ENCODE assay signal across 24 cellular contexts in the genomic region with DNA sequence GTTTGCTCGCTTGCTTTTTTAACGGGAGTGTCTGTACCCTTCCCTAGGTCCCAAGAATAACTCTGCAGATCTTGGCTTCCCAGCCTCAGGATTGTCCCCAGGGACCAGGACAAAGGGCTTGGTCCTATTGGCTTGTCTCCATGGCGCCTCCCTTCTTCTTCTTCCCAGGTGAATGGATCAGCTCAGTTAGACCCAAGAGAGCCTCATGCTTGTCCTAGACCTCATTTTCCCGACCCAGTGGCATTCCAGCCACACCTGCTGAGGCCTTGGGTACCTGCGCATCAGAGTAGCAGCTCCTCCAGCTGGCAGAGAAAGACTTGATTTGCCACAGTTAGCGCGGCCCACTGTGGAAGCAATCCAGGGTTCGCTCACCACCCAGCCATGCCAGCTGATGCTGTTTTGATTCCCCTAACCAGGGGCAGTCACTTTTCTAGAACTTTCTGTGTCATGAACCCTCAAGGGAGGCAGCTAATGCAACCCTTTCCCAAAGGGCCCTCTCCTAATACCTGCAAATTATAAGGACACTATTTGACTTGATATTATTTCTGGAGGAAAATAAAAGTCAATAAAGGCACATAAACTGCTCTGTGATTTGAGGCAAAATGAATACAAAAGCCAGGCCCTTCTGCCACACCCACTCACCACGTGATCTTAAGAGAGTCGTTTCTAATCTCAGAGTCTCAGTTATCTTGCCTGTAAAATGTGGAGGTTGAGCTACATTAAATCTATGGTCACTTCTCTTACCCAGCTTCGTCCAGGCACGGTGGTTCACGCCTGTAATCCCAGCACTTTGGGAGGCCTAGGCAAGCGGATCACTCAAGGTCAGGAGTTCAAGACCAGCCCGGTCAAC. TPM values are rescaled to one million over a fixed set of nuclear protein-coding genes. Genes with fewer than 3 reads are reported as not detected.
A peak's percentile ranks its signal among the peaks of the same experiment; 100 is the strongest.
DNase-seq lines count a peak whose midpoint lies in the region; ATAC-seq and TF ChIP-seq lines count a peak whose summit lies in the region.
"Had no signal": no experiment of that assay in that cellular context is flagged by ENCODE, and none has a peak within 500 bp of the region (broad histone marks: within the 10 kb centered on the region; RNA-seq: fewer than 3 reads in every experiment).

No MANE protein-coding gene starts in this region.

- peaks cover 4% of the 10 kb centered on the region for H3F3A ChIP-seq in neural progenitor cell (ENCODE audit: low read depth)

- H3K4me2 ChIP-seq in neural progenitor cell = no peak overlapping the region

- H3K27ac Mint-ChIP-seq in neural progenitor cell = peak overlapping the region; percentile 74
- H3K27ac Mint-ChIP-seq: H9 had no signal

- no peak overlapping the region for H3K9ac ChIP-seq in neural progenitor cell

- no peaks in the 10 kb centered on the region for H3K9me3 Mint-ChIP-seq in neural progenitor cell
- H3K9me3 Mint-ChIP-seq: effector memory CD8-positive, alpha-beta T cell; naive thymus-derived CD8-positive, alpha-beta T cell had no signal

- intact Hi-C loops in transverse colon (cut with DNase I; ENCODE audit: low total_unique reads) (no loop called here), uterus (cut with DNase I; ENCODE audit: low total_unique reads) (no loop called here)

- TF ChIP-seq EP300 in transverse colon (IDR thresholded peaks at IDR 0.05; ENCODE audit: low read depth) = no peak

- TF ChIP-seq CTCF in coronary artery (IDR thresholded peaks at IDR 0.05) (no peak), neural progenitor cell (IDR thresholded peaks at IDR 0.05) (no peak), transverse colon (IDR thresholded peaks at IDR 0.05) (peak in 1 of 5 experiments; percentile 6), uterus (IDR thresholded peaks at IDR 0.05) (no peak)

- DNase-seq in OCI-M1 (lab: John Stamatoyannopoulos, UW) (peak; percentile 10), coronary artery (ENCODE audit: low spot score) (no peak), neural progenitor cell (ENCODE audit: low spot score) (no peak), transverse colon (peak; percentile 30), uterus (no peak)
- no peak for DNase-seq in stimulated activated CD4-positive, alpha-beta T cell treated with anti-CD3 and anti-CD28 coated beads, Interleukin-12 subunit alpha, Interleukin-12 subunit beta, amount 100 ng/mL, for 4 hours
- DNase-seq: activated CD4-positive, alpha-beta T cell treated with anti-CD3 and anti-CD28 coated beads, Interleukin-2, amount 50 U/mL, for 48 hours; activated naive CD4-positive, alpha-beta T cell; amygdala; central memory CD4-positive, alpha-beta T cell; effector memory CD8-positive, alpha-beta T cell; H9; NCI-H1092 treated with DMSO at 0.1 percent for 48 hours; spleen; stimulated activated CD8-positive, alpha-beta memory T cell treated with anti-CD3 and anti-CD28 coated beads, Interleukin-4, amount 100 ng/mL, for 48 hours; T-helper 17 cell; WERI-Rb-1 had no signal

- H3K4me3 Mint-ChIP-seq in neural progenitor cell = no peak overlapping the region
- H3K4me3 Mint-ChIP-seq: effector memory CD8-positive, alpha-beta T cell; H9; naive thymus-derived CD8-positive, alpha-beta T cell; T-helper 17 cell had no signal

- in situ Hi-C loops in transverse colon (cut with MboI; ENCODE audit: low pct_ligation_motif_present in 1 of 4, low pct_unique_long_range_greater_than_20kb in 1 of 4, low sequenced_read_pairs in 3 of 4) = no loop called here

- H3K4me3 ChIP-seq in coronary artery (no peak overlapping the region), neural progenitor cell (no peak overlapping the region), transverse colon (no peak overlapping the region), uterus (no peak overlapping the region)
- H3K4me3 ChIP-seq: lung, spleen had no signal

- peaks cover 14% of the 10 kb centered on the region for H3K4me1 ChIP-seq in neural progenitor cell
- H3K4me1 ChIP-seq in transverse colon = peaks cover 13 to 25% (median 19%) of the 10 kb centered on the region in 4 donors
- H3K4me1 ChIP-seq in uterus = peaks cover 0 to 5% of the 10 kb centered on the region in 2 donors

- H2AFZ ChIP-seq in neural progenitor cell (replicated peaks) = peak overlapping the region; percentile 21

- TF ChIP-seq POLR2A in transverse colon (IDR thresholded peaks at IDR 0.05) = no peak
- no peak for TF ChIP-seq POLR2A in uterus (IDR thresholded peaks at IDR 0.05)

- WGBS in transverse colon (ENCODE audit: low coverage in 1 of 2), 2 donors = 67% methylated on average over 15 of the region's 15 CpGs; no CpG with 5 or more reads in 1 of the 2 donors

- H3K36me3 Mint-ChIP-seq in neural progenitor cell = no peaks in the 10 kb centered on the region
- H3K36me3 Mint-ChIP-seq: naive thymus-derived CD8-positive, alpha-beta T cell had no signal

- H3K36me3 ChIP-seq in neural progenitor cell (no peaks in the 10 kb centered on the region), transverse colon (no peaks in the 10 kb centered on the region), uterus (no peaks in the 10 kb centered on the region)
- H3K36me3 ChIP-seq: spleen, WERI-Rb-1 had no signal

- H4K20me1 ChIP-seq in neural progenitor cell (ENCODE audit: low read depth) = no peaks in the 10 kb centered on the region

- peaks cover 13% of the 10 kb centered on the region for H3K27me3 Mint-ChIP-seq in neural progenitor cell (ENCODE audit: insufficient read depth, low read depth)
- H3K27me3 Mint-ChIP-seq: effector memory CD8-positive, alpha-beta T cell had no signal

- H3K27ac ChIP-seq in coronary artery (peak overlapping the region; percentile 66 to 74), neural progenitor cell (no peak overlapping the region), transverse colon (peak overlapping the region; percentile 70 to 83 (median 82)), uterus (peak overlapping the region in 1 of 2 donors; percentile 49)
- H3K27ac ChIP-seq: WERI-Rb-1 had no signal

- H3K4me1 Mint-ChIP-seq in neural progenitor cell = peaks cover 17% of the 10 kb centered on the region
- H3K4me1 Mint-ChIP-seq: T-helper 17 cell had no signal

- H3K9me3 ChIP-seq in neural progenitor cell (ENCODE audit: low read depth) = no peaks in the 10 kb centered on the region
- no peaks in the 10 kb centered on the region for H3K9me3 ChIP-seq in transverse colon
- no peaks in the 10 kb centered on the region for H3K9me3 ChIP-seq in uterus
- H3K9me3 ChIP-seq: spleen had no signal

- no peak for ATAC-seq in GM21576 (IDR thresholded peaks at IDR 0.05; ENCODE audit: unreplicated experiment)
- ATAC-seq: effector memory CD8-positive, alpha-beta T cell; naive thymus-derived CD8-positive, alpha-beta T cell; T-helper 17 cell had no signal

- no peaks in the 10 kb centered on the region for H3K79me2 ChIP-seq in neural progenitor cell (ENCODE audit: low read depth)

- H3K27me3 ChIP-seq in neural progenitor cell (no peaks in the 10 kb centered on the region), transverse colon (no peaks in the 10 kb centered on the region), uterus (no peaks in the 10 kb centered on the region)

RNA-seq across cellular contexts. Expression of a gene that starts 13.9 kb away (rescaled TPM):
- 0.93 TPM in 1 of 2 replicates, not detected in the other for total RNA-seq in neural progenitor cell (ENCODE audit: low replicate concordance)
- total RNA-seq in transverse colon = under 1 TPM in 1 of 4 donors, not detected in 3; 0.48 TPM
- under 1 TPM in 1 of 4 donors, not detected in 3; 0.73 TPM for total RNA-seq in uterus
- total RNA-seq: Calu3; LHCN-M2; lung; naive thymus-derived CD8-positive, alpha-beta T cell; pulmonary artery endothelial cell; SK-MEL-5; T-helper 17 cell had no signal

RNA-seq across cellular contexts. Expression of a gene that starts 19.5 kb away (rescaled TPM):
- 10.8 and 36.8 TPM in 2 replicates for total RNA-seq in neural progenitor cell (ENCODE audit: low replicate concordance)
- total RNA-seq in transverse colon = not detected
- under 1 TPM in 1 of 4 donors, not detected in 3; 0.14 TPM for total RNA-seq in uterus
- total RNA-seq: Calu3; LHCN-M2; naive thymus-derived CD8-positive, alpha-beta T cell; pulmonary artery endothelial cell; SK-MEL-5; T-helper 17 cell had no signal

RNA-seq across cellular contexts. Expression of a gene that starts 50.7 kb away (rescaled TPM):
- total RNA-seq in neural progenitor cell (ENCODE audit: low replicate concordance) (13.5 and 42.0 TPM in 2 replicates), transverse colon (100 to 1,000 TPM in 3 of 4 donors, 10 to 100 TPM in 1; 62.5 to 263 (median 174) TPM), uterus (10 to 100 TPM in 3 of 4 donors, 1 to 10 TPM in 1; 2.8 to 56.8 (median 27.6) TPM)
- total RNA-seq: LHCN-M2; naive thymus-derived CD8-positive, alpha-beta T cell; pulmonary artery endothelial cell had no signal

RNA-seq across cellular contexts. Expression of a gene that starts 55.2 kb away (rescaled TPM):
- total RNA-seq in neural progenitor cell (ENCODE audit: low replicate concordance) (0.15 and 0.62 TPM in 2 replicates), transverse colon (1 to 10 TPM; 1.4 to 4.4 (median 1.8) TPM), uterus (10 to 100 TPM in 1 of 4 donors, 1 to 10 TPM in 2, not detected in 1; 1.7 to 20.7 (median 4.8) TPM)
- total RNA-seq: Calu3; LHCN-M2; naive thymus-derived CD8-positive, alpha-beta T cell had no signal

Comparison
In these comparisons a context has a peak if more than half of its experiments do, and no peak if none do; other contexts are left out.
1. DNase-seq: peak in OCI-M1 (single experiment) and transverse colon (single experiment); none in coronary artery (single experiment), neural progenitor cell (single experiment), stimulated activated CD4-positive, alpha-beta T cell treated with anti-CD3 and anti-CD28 coated beads, Interleukin-12 subunit alpha, Interleukin-12 subunit beta, amount 100 ng/mL, for 4 hours (single experiment) and uterus (0 of 2).
2. RNA of a gene that starts 19.5 kb away (total RNA-seq): 10.8 to 36.8 TPM in neural progenitor cell; 0.14 TPM in uterus and not detected in transverse colon; every median in the first group is over 10 times any median in the second.